Comparison of ENCODE assay signal across 2 cellular contexts in the genomic region with DNA sequence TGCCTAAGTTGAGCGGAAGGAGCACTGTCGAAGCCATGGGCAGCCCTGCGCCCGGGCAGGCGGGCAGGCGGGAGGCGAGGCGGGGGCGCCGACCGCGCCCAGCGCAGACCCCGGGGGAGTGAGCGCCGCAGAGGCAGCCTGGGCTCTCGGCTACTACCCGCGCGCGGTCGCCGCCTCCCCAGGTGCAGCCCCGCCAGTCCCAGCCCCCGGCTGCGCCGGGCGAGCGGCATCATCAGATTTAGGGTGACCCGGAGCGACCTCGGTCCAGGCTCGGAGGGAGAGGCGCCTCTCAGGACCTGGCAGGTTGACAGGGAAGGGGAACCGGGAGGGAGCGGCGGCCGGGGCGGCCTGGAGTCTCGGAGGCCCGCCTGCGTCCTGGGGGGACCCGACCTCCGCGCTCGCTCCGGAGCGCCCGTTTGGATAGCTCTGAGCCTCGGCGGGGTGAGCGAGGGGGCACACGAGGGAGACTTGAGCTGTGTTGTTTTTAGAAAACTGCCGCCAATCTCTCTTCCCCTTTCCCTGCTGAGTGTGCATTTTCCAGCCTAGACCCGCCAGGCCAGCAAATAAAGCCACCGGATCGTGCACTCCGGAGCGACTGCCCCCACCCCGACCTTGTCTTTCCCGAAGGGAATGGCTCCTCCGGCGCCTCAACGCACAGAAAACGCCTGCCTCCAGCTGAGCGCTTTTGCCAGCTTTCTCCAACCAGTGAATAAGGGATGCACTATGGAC.
A peak's percentile ranks its signal among the peaks of the same experiment; 100 is the strongest.
TF ChIP-seq lines count a peak whose summit lies in the region.

No MANE protein-coding gene starts in this region.

TF ChIP-seq in IMR-90, 13 proteins besides CTCF, POLR2A, EP300 and RAD21:
- TF ChIP-seq RFX5 (IDR thresholded peaks at IDR 0.05; ENCODE audit: low read depth, low read length): no peak
- TF ChIP-seq, protein P1, sequence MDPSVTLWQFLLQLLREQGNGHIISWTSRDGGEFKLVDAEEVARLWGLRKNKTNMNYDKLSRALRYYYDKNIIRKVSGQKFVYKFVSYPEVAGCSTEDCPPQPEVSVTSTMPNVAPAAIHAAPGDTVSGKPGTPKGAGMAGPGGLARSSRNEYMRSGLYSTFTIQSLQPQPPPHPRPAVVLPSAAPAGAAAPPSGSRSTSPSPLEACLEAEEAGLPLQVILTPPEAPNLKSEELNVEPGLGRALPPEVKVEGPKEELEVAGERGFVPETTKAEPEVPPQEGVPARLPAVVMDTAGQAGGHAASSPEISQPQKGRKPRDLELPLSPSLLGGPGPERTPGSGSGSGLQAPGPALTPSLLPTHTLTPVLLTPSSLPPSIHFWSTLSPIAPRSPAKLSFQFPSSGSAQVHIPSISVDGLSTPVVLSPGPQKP (IDR thresholded peaks at IDR 0.05; ENCODE audit: borderline replicate concordance, low read depth, low read length): no peak
- peak; percentile 60; the same call in 1 of the 2 replicates for TF ChIP-seq MAZ (IDR thresholded peaks at IDR 0.05; ENCODE audit: borderline replicate concordance, low read depth, low read length)
- peak; percentile 85 for TF ChIP-seq MAFK (IDR thresholded peaks at IDR 0.05; ENCODE audit: low read depth, low read length)
TF ChIP-seq in IMR-90: peak in this region for 2.

TF ChIP-seq in GM12878, 131 proteins besides CTCF, POLR2A, EP300 and RAD21:
- no peak for TF ChIP-seq KAT2A (conservative IDR thresholded peaks at IDR 0.05; ENCODE audit: control insufficient read depth, low read depth, low read length)
- peak; percentile 9 for TF ChIP-seq SUZ12 (IDR thresholded peaks at IDR 0.05; ENCODE audit: unreplicated experiment)
